14 cellular contexts compared by ENCODE assay signal in the genomic region with DNA sequence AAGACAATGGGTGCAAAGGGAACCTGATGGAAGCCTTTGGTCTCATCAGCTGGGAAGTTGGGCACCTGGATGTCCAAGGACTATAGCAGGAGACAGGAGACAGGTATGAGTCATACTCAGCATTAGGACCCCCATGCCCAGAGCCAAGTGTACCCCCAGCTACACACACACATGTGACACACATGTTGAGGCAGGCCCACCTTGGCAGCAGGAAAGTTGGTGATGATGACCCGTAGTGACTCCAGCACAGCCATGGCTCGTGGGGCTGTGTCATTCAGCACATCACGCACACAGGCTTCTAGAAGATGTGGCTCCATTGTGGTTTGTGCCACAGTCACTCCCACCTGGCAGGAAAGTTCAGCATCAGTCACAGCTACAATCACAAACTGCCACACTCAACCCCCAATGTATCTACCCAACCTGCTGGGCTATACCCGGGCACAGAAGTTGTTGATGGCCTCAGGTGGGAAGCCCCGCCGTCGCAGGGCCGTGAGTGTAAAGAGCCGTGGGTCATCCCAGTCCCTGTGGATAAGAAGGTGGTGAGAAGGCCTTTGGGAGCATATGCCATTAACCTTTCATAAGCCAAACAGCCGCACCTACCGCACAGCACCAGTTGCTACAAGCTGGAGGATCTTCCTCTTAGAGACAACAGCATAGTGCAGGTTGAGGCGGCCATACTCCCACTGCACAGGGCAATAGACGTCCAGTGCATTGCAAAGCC. TPM values are rescaled to one million over a fixed set of nuclear protein-coding genes. Genes with fewer than 3 reads are reported as not detected.
DNase-seq lines count a peak whose midpoint lies in the region; ATAC-seq and TF ChIP-seq lines count a peak whose summit lies in the region.
"Had no signal": no experiment of that assay in that cellular context is flagged by ENCODE, and none has a peak within 500 bp of the region (broad histone marks: within the 10 kb centered on the region; RNA-seq: fewer than 3 reads in every experiment).

No MANE protein-coding gene starts in this region.

- TF ChIP-seq CTCF in heart right ventricle (IDR thresholded peaks at IDR 0.05) (no peak), adrenal gland (IDR thresholded peaks at IDR 0.05) (no peak), fibroblast of lung (conservative IDR thresholded peaks at IDR 0.05 in 1 of 2, IDR thresholded peaks at IDR 0.05 in 1 of 2; ENCODE audit: low read depth in 1 of 2, low read length in 2 of 2) (no peak), spleen (IDR thresholded peaks at IDR 0.05 in 8 of 11, conservative IDR thresholded peaks at IDR 0.05 in 3 of 11) (no peak)

- H3K4me1 ChIP-seq in heart right ventricle (peaks cover 18 to 39% (median 21%) of the 10 kb centered on the region in 9 donors), adrenal gland (replicated peaks in 1 of 2) (peaks cover 15 to 22% of the 10 kb centered on the region in 2 donors), fibroblast of lung (ENCODE audit: control insufficient read depth, extremely low read depth, insufficient read depth, low read length) (peaks cover 11% of the 10 kb centered on the region), spleen (peaks cover 14 to 32% (median 22%) of the 10 kb centered on the region in 6 donors)
- H3K4me1 ChIP-seq: SJCRH30 had no signal

- H3K27me3 ChIP-seq in heart right ventricle (no peaks in the 10 kb centered on the region), adrenal gland (no peaks in the 10 kb centered on the region), fibroblast of lung (ENCODE audit: control insufficient read depth, insufficient read depth, low read length) (no peaks in the 10 kb centered on the region), spleen (replicated peaks in 1 of 7) (no peaks in the 10 kb centered on the region)
- H3K27me3 ChIP-seq: SJCRH30 had no signal

- H3K27ac ChIP-seq in heart right ventricle (no peak overlapping the region), adrenal gland (peak overlapping the region in 3 of 5 donors; percentile 24 to 47 (median 44)), fibroblast of lung (ENCODE audit: insufficient read depth, low read length) (peak overlapping the region; percentile 23), spleen (no peak overlapping the region)
- H3K27ac ChIP-seq: SJCRH30 had no signal

- peak; percentile 23 for DNase-seq in left ventricle myocardium superior
- no peak for DNase-seq in heart right ventricle
- DNase-seq in adrenal gland, result no peak
- DNase-seq in fibroblast of lung (ENCODE audit: low read depth in 2 of 2), result no peak
- peak; percentile 46 for DNase-seq in spleen
- DNase-seq in KG1 (lab: John Stamatoyannopoulos, UW), result no peak
- DNase-seq in stimulated activated CD4-positive, alpha-beta T cell treated with anti-CD3 and anti-CD28 coated beads, Interleukin-4, amount 100 ng/mL, for 24 hours, result no peak
- DNase-seq: ACHN, C1 segment of cervical spinal cord, MV-4-11, NCI-H187, NCI-H510A, NCI-H748 treated with DMSO at 0.1 percent for 48 hours had no signal

- no peaks in the 10 kb centered on the region for H4K20me1 ChIP-seq in fibroblast of lung (ENCODE audit: control insufficient read depth, extremely low read depth, insufficient read depth, low read length)

- H3K4me3 ChIP-seq in heart right ventricle, result no peak overlapping the region
- no peak overlapping the region for H3K4me3 ChIP-seq in adrenal gland
- H3K4me3 ChIP-seq in fibroblast of lung (replicated peaks in 1 of 4; ENCODE audit: control extremely low read depth in 1 of 4, insufficient read depth in 1 of 4, low read depth in 3 of 4, low read length in 4 of 4), result no peak overlapping the region
- H3K4me3 ChIP-seq in spleen, result no peak overlapping the region
- H3K4me3 ChIP-seq: SJCRH30 had no signal

- H3K36me3 ChIP-seq in heart right ventricle (peaks cover 5 to 81% (median 66%) of the 10 kb centered on the region in 9 donors), adrenal gland (replicated peaks in 1 of 2) (peaks cover 0 to 69% of the 10 kb centered on the region in 2 donors), fibroblast of lung (ENCODE audit: control insufficient read depth, insufficient read depth, low read length) (peaks cover 45% of the 10 kb centered on the region), spleen (peaks cover 6 to 82% (median 54%) of the 10 kb centered on the region in 6 donors)

- intact Hi-C loops in left ventricle myocardium superior (cut with micrococcal nuclease), result no loop called here
- intact Hi-C loops in heart right ventricle (cut with DNase I), result loop anchor here in 1 of 10 donors (10.0 kb wide), 1 partner anchor 104 kb away; a partner anchor contains a TSS
- intact Hi-C loops in adrenal gland (cut with DNase I), result no loop called here
- intact Hi-C loops in spleen (cut with DNase I; ENCODE audit: low total_unique reads), result no loop called here

- H3K9me3 ChIP-seq in heart right ventricle (no peaks in the 10 kb centered on the region), adrenal gland (replicated peaks in 1 of 3) (no peaks in the 10 kb centered on the region), fibroblast of lung (ENCODE audit: control insufficient read depth, insufficient read depth, low read depth, low read length) (no peaks in the 10 kb centered on the region), spleen (no peaks in the 10 kb centered on the region)
- H3K9me3 ChIP-seq: SJCRH30 had no signal

- ATAC-seq in left ventricle myocardium superior (no peak), heart right ventricle (no peak)

- no peak overlapping the region for H2AFZ ChIP-seq in fibroblast of lung (ENCODE audit: low read length)

- TF ChIP-seq POLR2A in adrenal gland (IDR thresholded peaks at IDR 0.05) (no peak), spleen (IDR thresholded peaks at IDR 0.05) (no peak)

- peaks cover 10% of the 10 kb centered on the region for H3K79me2 ChIP-seq in fibroblast of lung (ENCODE audit: control insufficient read depth, insufficient read depth, low read length)

- 89% methylated on average over 13 of the region's 13 CpGs for WGBS in heart right ventricle, 2 donors
- WGBS in adrenal gland, 4 donors, result 92 to 100% (median 93%) methylated on average over 3 to 13 of the region's 13 CpGs
- 93 to 95% (median 94%) methylated on average over 10 to 13 of the region's 13 CpGs for WGBS in spleen, 5 donors

- no peak overlapping the region for H3K4me2 ChIP-seq in fibroblast of lung (ENCODE audit: extremely low read depth, insufficient read depth, low read length)

- no peak overlapping the region for H3K9ac ChIP-seq in fibroblast of lung (ENCODE audit: insufficient read depth, low read length)

RNA-seq across cellular contexts. Expression of a gene that starts 5.2 kb away (rescaled TPM):
- total RNA-seq in left ventricle myocardium superior, result 61.9 TPM
- total RNA-seq in heart right ventricle, result 10 to 100 TPM; 54.5 to 72.5 (median 58.7) TPM
- 10 to 100 TPM; 21.1 to 34.2 TPM for polyA plus RNA-seq in heart right ventricle
- 100 to 1,000 TPM in 1 of 8 donors, 10 to 100 TPM in 7; 63.0 to 101 (median 85.4) TPM for total RNA-seq in adrenal gland
- 10 to 100 TPM; 46.2 to 90.4 (median 69.0) TPM for polyA plus RNA-seq in adrenal gland
- total RNA-seq in fibroblast of lung, result 50.3 and 59.0 TPM in 2 replicates
- 48.7 and 71.6 TPM in 2 replicates for polyA plus RNA-seq in fibroblast of lung
- polyA plus RNA-seq in fibroblast of lung (2012), result 30.6 and 38.0 TPM in 2 replicates
- 219 and 303 TPM in 2 replicates for polyA minus RNA-seq in fibroblast of lung (ENCODE audit: low replicate concordance)
- 100 to 1,000 TPM in 5 of 7 donors, 10 to 100 TPM in 2; 88.2 to 127 (median 105) TPM for total RNA-seq in spleen
- 10 to 100 TPM; 35.9 to 48.4 (median 47.6) TPM for polyA plus RNA-seq in spleen

RNA-seq across cellular contexts. Expression of a gene that starts 5.5 kb away (rescaled TPM):
- total RNA-seq in left ventricle myocardium superior (227 TPM), heart right ventricle (100 to 1,000 TPM; 173 to 265 (median 206) TPM), adrenal gland (100 to 1,000 TPM; 183 to 326 (median 272) TPM), fibroblast of lung (292 and 304 TPM in 2 replicates), spleen (100 to 1,000 TPM; 174 to 238 (median 212) TPM)
- polyA plus RNA-seq in heart right ventricle (100 to 1,000 TPM; 120 to 369 TPM), adrenal gland (100 to 1,000 TPM; 144 to 534 (median 353) TPM), fibroblast of lung (164 and 166 TPM in 2 replicates), spleen (100 to 1,000 TPM; 206 to 329 (median 239) TPM)
- 237 and 245 TPM in 2 replicates for polyA plus RNA-seq in fibroblast of lung (2012)
- polyA minus RNA-seq in fibroblast of lung (ENCODE audit: low replicate concordance), result 718 and 842 TPM in 2 replicates

RNA-seq across cellular contexts. Expression of a gene that starts 21.6 kb away (rescaled TPM):
- 64.6 TPM for total RNA-seq in left ventricle myocardium superior
- 10 to 100 TPM; 47.5 to 78.1 (median 62.5) TPM for total RNA-seq in heart right ventricle
- 10 to 100 TPM; 18.1 to 20.2 TPM for polyA plus RNA-seq in heart right ventricle
- 100 to 1,000 TPM in 2 of 8 donors, 10 to 100 TPM in 6; 64.0 to 744 (median 88.2) TPM for total RNA-seq in adrenal gland
- 10 to 100 TPM; 26.1 to 43.4 (median 27.8) TPM for polyA plus RNA-seq in adrenal gland
- 49.1 and 53.8 TPM in 2 replicates for total RNA-seq in fibroblast of lung
- polyA plus RNA-seq in fibroblast of lung, result 23.3 and 25.0 TPM in 2 replicates
- 20.1 and 24.2 TPM in 2 replicates for polyA plus RNA-seq in fibroblast of lung (2012)
- 97.5 and 113 TPM in 2 replicates for polyA minus RNA-seq in fibroblast of lung (ENCODE audit: low replicate concordance)
- total RNA-seq in spleen, result 100 to 1,000 TPM in 2 of 7 donors, 10 to 100 TPM in 5; 59.5 to 108 (median 64.8) TPM
- 10 to 100 TPM; 14.1 to 26.7 (median 17.2) TPM for polyA plus RNA-seq in spleen

RNA-seq across cellular contexts. Expression of a gene that starts 33.8 kb away (rescaled TPM):
- total RNA-seq in left ventricle myocardium superior, result 798 TPM
- 100 to 1,000 TPM; 575 to 961 (median 776) TPM for total RNA-seq in heart right ventricle
- 1,000 to 10,000 TPM in 1 of 2 donors, 100 to 1,000 TPM in 1; 423 to 1,204 TPM for polyA plus RNA-seq in heart right ventricle
- total RNA-seq in adrenal gland, result 1,000 to 10,000 TPM in 3 of 8 donors, 100 to 1,000 TPM in 5; 490 to 1,423 (median 859) TPM
- 1,000 to 10,000 TPM in 2 of 3 donors, 100 to 1,000 TPM in 1; 346 to 1,805 (median 1,141) TPM for polyA plus RNA-seq in adrenal gland
- 747 and 1,026 TPM in 2 replicates for total RNA-seq in fibroblast of lung
- 285 and 375 TPM in 2 replicates for polyA plus RNA-seq in fibroblast of lung
- 336 and 501 TPM in 2 replicates for polyA plus RNA-seq in fibroblast of lung (2012)
- 2,522 and 3,887 TPM in 2 replicates for polyA minus RNA-seq in fibroblast of lung (ENCODE audit: low replicate concordance)
- 100 to 1,000 TPM; 168 to 331 (median 284) TPM for total RNA-seq in spleen
- 100 to 1,000 TPM in 2 of 3 donors, 10 to 100 TPM in 1; 97.7 to 376 (median 264) TPM for polyA plus RNA-seq in spleen

Comparison
In these comparisons a context has a peak if more than half of its experiments do, and no peak if none do; other contexts are left out.
1. DNase-seq: peak in left ventricle myocardium superior (single experiment) and spleen (single experiment); none in heart right ventricle (0 of 2), adrenal gland (0 of 7), fibroblast of lung (0 of 2), KG1 (single experiment) and stimulated activated CD4-positive, alpha-beta T cell treated with anti-CD3 and anti-CD28 coated beads, Interleukin-4, amount 100 ng/mL, for 24 hours (single experiment).
2. H3K27ac ChIP-seq: peak in adrenal gland (3 of 5) and fibroblast of lung (single experiment); none in heart right ventricle (0 of 10) and spleen (0 of 8).